In genomic region chr17:69523252-69523861, GRCh38 we compare ENCODE assay signal across 8 cellular contexts.
DNase-seq lines count a peak whose midpoint lies in the region; ATAC-seq and TF ChIP-seq lines count a peak whose summit lies in the region.

No MANE protein-coding gene starts in this region.

- DNase-seq in activated naive CD4-positive, alpha-beta T cell treated with anti-CD3 and anti-CD28 coated beads, Interleukin-2, amount 10 ng/mL, durations not matched to agents 7 days and 5 days: peak; percentile 26
- no peak for DNase-seq in activated naive CD4-positive, alpha-beta T cell treated with anti-CD3 and anti-CD28 coated beads, Interleukin-2, amount 50 U/mL, for 16 hours
- DNase-seq in HCT116 (ENCODE audit: low read depth, low spot score) (peak; percentile 28), NAMALWA (ENCODE audit: low spot score) (peak; percentile 65), globus pallidus (ENCODE audit: low spot score) (peak; percentile 81), psoas muscle (no peak), UCSD-AML1 (lab: John Stamatoyannopoulos, UW; ENCODE audit: unreplicated experiment) (no peak)

- H3K4me2 ChIP-seq in HCT116 (ENCODE audit: low read length) (peak overlapping the region; percentile 22; the same call in 1 of the 2 replicates), SU-DHL-6 (ENCODE audit: low read depth, low read length, poor library complexity, severe bottlenecking) (peak overlapping the region; percentile 19)

- peaks cover 4% of the 10 kb centered on the region for H3K36me3 Mint-ChIP-seq in activated naive CD4-positive, alpha-beta T cell treated with anti-CD3 and anti-CD28 coated beads, Interleukin-2, amount 10 ng/mL, durations not matched to agents 7 days and 5 days

- no peaks in the 10 kb centered on the region; the same call in 1 of the 2 replicates for H3F3A ChIP-seq in SU-DHL-6 (ENCODE audit: insufficient read depth)

- no peak for TF ChIP-seq POLR2A in HCT116 (IDR thresholded peaks at IDR 0.05; ENCODE audit: borderline replicate concordance, extremely low read depth, insufficient read depth, insufficient read length)

- no peaks in the 10 kb centered on the region for H3K27me3 Mint-ChIP-seq in activated naive CD4-positive, alpha-beta T cell treated with anti-CD3 and anti-CD28 coated beads, Interleukin-2, amount 10 ng/mL, durations not matched to agents 7 days and 5 days

- peak; percentile 52 to 77 (median 73); a peak in 5 of 6 replicates for TF ChIP-seq CTCF in HCT116 (IDR thresholded peaks at IDR 0.05 in 2 of 3, conservative IDR thresholded peaks at IDR 0.05 in 1 of 3; ENCODE audit: borderline replicate concordance in 1 of 3, insufficient read depth in 1 of 3, low read depth in 2 of 3, low read length in 2 of 3)
- peak; percentile 58 for TF ChIP-seq CTCF in SU-DHL-6 (IDR thresholded peaks at IDR 0.05; ENCODE audit: insufficient read depth, low read length, poor library complexity, severe bottlenecking)
- TF ChIP-seq CTCF in psoas muscle (IDR thresholded peaks at IDR 0.05): peak; percentile 79

- H3K27me3 ChIP-seq in HCT116 (ENCODE audit: insufficient read depth, low read length) (no peaks in the 10 kb centered on the region), SU-DHL-6 (ENCODE audit: low read length) (no peaks in the 10 kb centered on the region), psoas muscle (ENCODE audit: insufficient read depth in 3 of 3, low read length in 2 of 3) (no peaks in the 10 kb centered on the region)

- H3K4me1 Mint-ChIP-seq in activated naive CD4-positive, alpha-beta T cell treated with anti-CD3 and anti-CD28 coated beads, Interleukin-2, amount 10 ng/mL, durations not matched to agents 7 days and 5 days: peaks cover 3% of the 10 kb centered on the region

- H3K4me1 ChIP-seq in HCT116 (ENCODE audit: control insufficient read depth in 1 of 2, insufficient read depth in 2 of 2, low read length in 2 of 2): no peaks in the 10 kb centered on the region
- H3K4me1 ChIP-seq in psoas muscle: peaks cover 17% of the 10 kb centered on the region

- peak; percentile 69 for TF ChIP-seq RAD21 in HCT116 (IDR thresholded peaks at IDR 0.05; ENCODE audit: low read depth)

- POLR2A ChIA-PET in HCT116 (lab: Charles Lee): no interaction called here

- H3K9me2 ChIP-seq in HCT116 (ENCODE audit: insufficient read depth) (no peaks in the 10 kb centered on the region), SU-DHL-6 (replicated peaks; ENCODE audit: insufficient read depth, low read length) (no peaks in the 10 kb centered on the region)

- RAD21 ChIA-PET in HCT116 (lab: Charles Lee; ENCODE audit: low non-redundant PET in 1 of 2, low total read pairs in 2 of 2, uncharacterized antibody in 2 of 2, unreplicated experiment in 2 of 2): no interaction called here

- H4K20me1 ChIP-seq in HCT116 (ENCODE audit: insufficient read depth) (no peaks in the 10 kb centered on the region), SU-DHL-6 (ENCODE audit: low read depth, low read length) (no peaks in the 10 kb centered on the region)

- H2AFZ ChIP-seq in HCT116 (ENCODE audit: low read depth, low read length, poor library complexity, severe bottlenecking): peak overlapping the region; percentile 2
- H2AFZ ChIP-seq in SU-DHL-6 (ENCODE audit: low read depth, low read length, severe bottlenecking): peak overlapping the region; percentile 3

- 46 to 62% (median 48%) methylated on average over 7 of the region's 7 CpGs for WGBS in psoas muscle, 3 donors

- ATAC-seq in HCT116 (peak; percentile 76), psoas muscle (peak; percentile 61 to 80 (median 68))

- H3K27ac Mint-ChIP-seq in activated naive CD4-positive, alpha-beta T cell treated with anti-CD3 and anti-CD28 coated beads, Interleukin-2, amount 10 ng/mL, durations not matched to agents 7 days and 5 days: no peak overlapping the region

- no peaks in the 10 kb centered on the region for H3K36me3 ChIP-seq in HCT116 (ENCODE audit: control insufficient read depth in 1 of 2, insufficient read depth in 2 of 2, low read length in 2 of 2)
- H3K36me3 ChIP-seq in SU-DHL-6 (ENCODE audit: low read length): no peaks in the 10 kb centered on the region; the same call in 1 of the 2 replicates
- H3K36me3 ChIP-seq in psoas muscle (ENCODE audit: insufficient read depth in 1 of 2, low read depth in 1 of 2): peaks cover 0 to 57% of the 10 kb centered on the region in 2 donors

- H3K79me2 ChIP-seq in HCT116 (ENCODE audit: insufficient read depth, low read length) (no peaks in the 10 kb centered on the region), SU-DHL-6 (ENCODE audit: insufficient read depth, low read length) (no peaks in the 10 kb centered on the region)

- no TSS peak for BruUV-seq in HCT116 (replicated peaks; lab: Mats Ljungman, UMichigan)

- no peaks in the 10 kb centered on the region for H3K9me3 Mint-ChIP-seq in activated naive CD4-positive, alpha-beta T cell treated with anti-CD3 and anti-CD28 coated beads, Interleukin-2, amount 10 ng/mL, durations not matched to agents 7 days and 5 days

- intact Hi-C loops in HCT116 (cut with micrococcal nuclease) (loop anchor here (1.0 to 2.0 kb wide), 2 partner anchors 188 to 749 kb away; no protein-coding TSS in a partner anchor), psoas muscle (cut with DNase I) (loop anchor here in 1 of 2 donors (5.0 kb wide), 1 partner anchor 196 kb away; the partner anchor contains the start of gene ABCA5)

- H3K27ac ChIP-seq in HCT116 (ENCODE audit: low read depth, low read length) (no peak overlapping the region), SU-DHL-6 (ENCODE audit: low read depth, low read length) (no peak overlapping the region), psoas muscle (peak overlapping the region; percentile 77)

- CTCF ChIA-PET in activated naive CD4-positive, alpha-beta T cell treated with anti-CD3 and anti-CD28 coated beads, Interleukin-2, amount 10 ng/mL, durations not matched to agents 7 days and 5 days (lab: Charles Lee): interaction anchor here (0.6 to 5.6 kb wide), 12 partner anchors 12 to 187 kb away, joined by 3 to 31 read pairs (median 4); no protein-coding TSS in a partner anchor
- CTCF ChIA-PET in HCT116 (lab: Charles Lee): interaction anchor here (1.0 to 5.2 kb wide), 9 partner anchors 12 to 752 kb away, joined by 3 to 54 read pairs (median 4); no protein-coding TSS in a partner anchor

- H3K9me3 ChIP-seq in HCT116 (ENCODE audit: control insufficient read depth in 1 of 2, insufficient read depth in 1 of 2, low read depth in 1 of 2, low read length in 2 of 2) (no peaks in the 10 kb centered on the region), SU-DHL-6 (ENCODE audit: insufficient read depth, low read length) (no peaks in the 10 kb centered on the region), psoas muscle (no peaks in the 10 kb centered on the region)

- H3K4me3 ChIP-seq in HCT116 (replicated peaks in 1 of 2; ENCODE audit: low read depth in 1 of 2, low read length in 2 of 2): no peak overlapping the region
- H3K4me3 ChIP-seq in SU-DHL-6 (ENCODE audit: insufficient read depth, low read length, poor library complexity, severe bottlenecking): no peak overlapping the region
- H3K4me3 ChIP-seq in psoas muscle: peak overlapping the region; percentile 3

- H3K9ac ChIP-seq in HCT116 (ENCODE audit: low read length): no peak overlapping the region
- H3K9ac ChIP-seq in SU-DHL-6 (ENCODE audit: low read length): no peak overlapping the region

- H3K4me3 Mint-ChIP-seq in activated naive CD4-positive, alpha-beta T cell treated with anti-CD3 and anti-CD28 coated beads, Interleukin-2, amount 10 ng/mL, durations not matched to agents 7 days and 5 days: no peak overlapping the region

TF ChIP-seq in HCT116, 20 proteins besides CTCF, POLR2A, EP300 and RAD21:
- TF ChIP-seq ATF3 (IDR thresholded peaks at IDR 0.05): no peak
- no peak for TF ChIP-seq SP1 (IDR thresholded peaks at IDR 0.05; ENCODE audit: low read depth)
- TF ChIP-seq FOSL1 (IDR thresholded peaks at IDR 0.05; ENCODE audit: low read depth): no peak
- TF ChIP-seq SRF (IDR thresholded peaks at IDR 0.05; ENCODE audit: low read depth): no peak
- no peak for TF ChIP-seq ELF1 (IDR thresholded peaks at IDR 0.05; ENCODE audit: borderline replicate concordance, low read depth)
- no peak for TF ChIP-seq YY1 (IDR thresholded peaks at IDR 0.05; ENCODE audit: extremely low read depth, insufficient replicate concordance, low read depth, low read length)
- no peak for TF ChIP-seq CEBPB (IDR thresholded peaks at IDR 0.05; ENCODE audit: low read depth)
- TF ChIP-seq ZFX (IDR thresholded peaks at IDR 0.05): no peak
- TF ChIP-seq EZH2 (IDR thresholded peaks at IDR 0.05): no peak
- TF ChIP-seq ZBTB33 (IDR thresholded peaks at IDR 0.05; ENCODE audit: extremely low read depth, insufficient replicate concordance, low read length): no peak
- TF ChIP-seq POLR2AphosphoS5 (IDR thresholded peaks at IDR 0.05; ENCODE audit: low read depth, low read length): no peak
- no peak for TF ChIP-seq MAX (IDR thresholded peaks at IDR 0.05)
- no peak for TF ChIP-seq EZH2phosphoT487 (IDR thresholded peaks at IDR 0.05; ENCODE audit: borderline replicate concordance)
- no peak for TF ChIP-seq TCF7L2 (IDR thresholded peaks at IDR 0.05; ENCODE audit: borderline replicate concordance, extremely low read depth, insufficient read depth, insufficient read length)

Comparison
In these comparisons a context has a peak if more than half of its experiments do, and no peak if none do; other contexts are left out.
1. DNase-seq: peak in activated naive CD4-positive, alpha-beta T cell treated with anti-CD3 and anti-CD28 coated beads, Interleukin-2, amount 10 ng/mL, durations not matched to agents 7 days and 5 days (single experiment), HCT116 (single experiment), NAMALWA (single experiment) and globus pallidus (single experiment); none in activated naive CD4-positive, alpha-beta T cell treated with anti-CD3 and anti-CD28 coated beads, Interleukin-2, amount 50 U/mL, for 16 hours (single experiment), psoas muscle (0 of 2) and UCSD-AML1 (single experiment).
2. Peak in every context shown above with its lines, with median percentiles within 50 percentile points of each other: CTCF ChIP-seq.